8 cellular contexts compared by ENCODE assay signal in the genomic region with DNA sequence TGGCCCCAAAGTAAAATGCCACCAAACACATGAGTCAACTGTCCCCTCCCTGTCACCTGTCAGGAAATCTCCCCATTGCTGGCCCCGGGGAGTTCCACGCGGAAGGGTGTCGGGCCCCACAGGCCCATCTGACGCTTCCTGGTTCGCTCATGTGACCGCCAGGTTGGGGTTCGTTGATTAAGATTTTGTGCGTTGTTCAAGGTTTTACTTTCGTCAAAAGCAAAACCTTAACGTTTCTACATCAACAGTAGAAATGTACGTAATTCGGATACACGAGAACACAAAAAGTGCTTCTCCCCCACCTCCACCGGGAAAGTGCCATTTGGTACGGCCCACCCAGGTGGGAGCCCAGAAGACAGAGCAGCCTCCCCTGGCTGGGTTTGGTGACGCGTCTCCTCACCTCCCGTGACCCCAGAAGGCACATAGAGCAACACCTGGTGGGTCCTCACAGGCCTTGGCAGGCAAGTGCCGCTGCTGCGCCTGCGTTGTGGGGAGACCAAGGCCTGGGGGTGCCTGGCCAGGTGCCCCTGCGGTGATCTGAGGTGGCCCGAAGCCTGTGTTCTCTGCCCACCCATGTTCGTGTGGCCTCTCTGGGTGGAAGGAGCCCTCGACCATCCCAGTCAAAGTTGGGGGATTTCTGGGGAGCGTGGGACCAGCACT.
DNase-seq lines count a peak whose midpoint lies in the region; ATAC-seq and TF ChIP-seq lines count a peak whose summit lies in the region.

No MANE protein-coding gene starts in this region.

- H3K36me3 ChIP-seq in naive thymus-derived CD4-positive, alpha-beta T cell (ENCODE audit: control insufficient read depth in 2 of 3, insufficient read depth in 3 of 3, low read length in 3 of 3): peaks cover 0 to 26% (median 0%) of the 10 kb centered on the region in 3 experiments
- no peaks in the 10 kb centered on the region for H3K36me3 ChIP-seq in PC-9 (ENCODE audit: low read depth)

- H3K27me3 ChIP-seq in naive thymus-derived CD4-positive, alpha-beta T cell (ENCODE audit: control insufficient read depth in 2 of 2, insufficient read depth in 2 of 2, low read length in 2 of 2): no peaks in the 10 kb centered on the region
- H3K27me3 ChIP-seq in PC-9 (ENCODE audit: insufficient read depth, low read depth): no peaks in the 10 kb centered on the region

- peaks cover 4 to 35% (median 22%) of the 10 kb centered on the region in 7 donors for H3K4me1 Mint-ChIP-seq in naive thymus-derived CD4-positive, alpha-beta T cell

- intact Hi-C loops in naive thymus-derived CD4-positive, alpha-beta T cell (cut with micrococcal nuclease): no loop called here
- intact Hi-C loops in PC-9 (cut with micrococcal nuclease; ENCODE audit: unreplicated experiment): no loop called here

- ATAC-seq in GM18511 (IDR thresholded peaks at IDR 0.05; ENCODE audit: unreplicated experiment) (peak; percentile 53), HG02938 (IDR thresholded peaks at IDR 0.05; ENCODE audit: unreplicated experiment) (peak; percentile 38), SK-N-SH treated with all-trans-retinoic acid at 6 μM for 48 hours (no peak)
- peak; percentile 87 for ATAC-seq in naive thymus-derived CD4-positive, alpha-beta T cell

- peaks cover 0 to 32% of the 10 kb centered on the region in 2 donors for H3K4me1 ChIP-seq in naive thymus-derived CD4-positive, alpha-beta T cell (ENCODE audit: control insufficient read depth in 2 of 2, insufficient read depth in 2 of 2, low read length in 2 of 2)
- H3K4me1 ChIP-seq in PC-9 (replicated peaks; ENCODE audit: insufficient read depth): peaks cover 11% of the 10 kb centered on the region; the same call in 1 of the 2 replicates

- no peaks in the 10 kb centered on the region for H3K9me3 Mint-ChIP-seq in naive thymus-derived CD4-positive, alpha-beta T cell

- BruUV-seq in PC-9 (replicated peaks; lab: Mats Ljungman, UMichigan): no TSS peak

- no peak for TF ChIP-seq CTCF in PC-9 (conservative IDR thresholded peaks at IDR 0.05)

- peaks cover 0 to 10% (median 0%) of the 10 kb centered on the region in 5 donors for H3K36me3 Mint-ChIP-seq in naive thymus-derived CD4-positive, alpha-beta T cell

- H3K4me3 ChIP-seq in naive thymus-derived CD4-positive, alpha-beta T cell (ENCODE audit: low read length): no peak overlapping the region
- no peak overlapping the region for H3K4me3 ChIP-seq in PC-9

- H2AFZ ChIP-seq in PC-9: no peak overlapping the region

- H3K79me2 ChIP-seq in PC-9 (ENCODE audit: low read depth): no peaks in the 10 kb centered on the region

- peak overlapping the region; percentile 92 for H3K27ac ChIP-seq in naive thymus-derived CD4-positive, alpha-beta T cell (ENCODE audit: low read depth, low read length)
- H3K27ac ChIP-seq in PC-9: no peak overlapping the region

- peak; percentile 17 to 28 for DNase-seq in activated CD4-positive, alpha-beta T cell treated with anti-CD3 and anti-CD28 coated beads, Interleukin-2, amount 50 U/mL, for 48 hours
- peak in 8 of 9 donors; percentile 43 to 89 (median 82) for DNase-seq in naive thymus-derived CD4-positive, alpha-beta T cell
- DNase-seq in PC-9: no peak
- no peak for DNase-seq in Kasumi-1 (lab: John Stamatoyannopoulos, UW)
- no peak for DNase-seq in NCI-H345 treated with DMSO at 0.1 percent for 48 hours (lab: John Stamatoyannopoulos, UW; ENCODE audit: unreplicated experiment)

- no peaks in the 10 kb centered on the region for H3K27me3 Mint-ChIP-seq in naive thymus-derived CD4-positive, alpha-beta T cell

- POLR2A ChIA-PET in naive thymus-derived CD4-positive, alpha-beta T cell (lab: Charles Lee): no interaction called here
- POLR2A ChIA-PET in PC-9 (lab: Charles Lee; ENCODE audit: unreplicated experiment): no interaction called here

- peak overlapping the region in 9 of 10 donors; percentile 53 to 90 (median 77) for H3K4me3 Mint-ChIP-seq in naive thymus-derived CD4-positive, alpha-beta T cell

- H3F3A ChIP-seq in PC-9 (ENCODE audit: insufficient read depth, low read depth): no peaks in the 10 kb centered on the region

- no peaks in the 10 kb centered on the region for H4K20me1 ChIP-seq in PC-9 (ENCODE audit: insufficient read depth)

- CTCF ChIA-PET in naive thymus-derived CD4-positive, alpha-beta T cell (lab: Charles Lee): no interaction called here
- CTCF ChIA-PET in PC-9 (lab: Charles Lee): no interaction called here

- no peaks in the 10 kb centered on the region for H3K9me3 ChIP-seq in naive thymus-derived CD4-positive, alpha-beta T cell (ENCODE audit: control insufficient read depth in 2 of 3, low read length in 3 of 3)
- H3K9me3 ChIP-seq in PC-9 (ENCODE audit: insufficient read depth, low read depth): no peaks in the 10 kb centered on the region

- H3K27ac Mint-ChIP-seq in naive thymus-derived CD4-positive, alpha-beta T cell: peak overlapping the region; percentile 46 to 97 (median 92)

- H3K9me2 ChIP-seq in PC-9 (ENCODE audit: insufficient read depth): no peaks in the 10 kb centered on the region

- H3K4me2 ChIP-seq in PC-9: no peak overlapping the region

TF ChIP-seq in SK-N-SH treated with all-trans-retinoic acid at 6 μM for 48 hours, 23 proteins besides CTCF, POLR2A, EP300 and RAD21:
- no peak for TF ChIP-seq ISL1 (CRISPR knock-in tag; IDR thresholded peaks at IDR 0.05)
- TF ChIP-seq ZNF70 (CRISPR knock-in tag; IDR thresholded peaks at IDR 0.05): no peak
- TF ChIP-seq, protein P1, sequence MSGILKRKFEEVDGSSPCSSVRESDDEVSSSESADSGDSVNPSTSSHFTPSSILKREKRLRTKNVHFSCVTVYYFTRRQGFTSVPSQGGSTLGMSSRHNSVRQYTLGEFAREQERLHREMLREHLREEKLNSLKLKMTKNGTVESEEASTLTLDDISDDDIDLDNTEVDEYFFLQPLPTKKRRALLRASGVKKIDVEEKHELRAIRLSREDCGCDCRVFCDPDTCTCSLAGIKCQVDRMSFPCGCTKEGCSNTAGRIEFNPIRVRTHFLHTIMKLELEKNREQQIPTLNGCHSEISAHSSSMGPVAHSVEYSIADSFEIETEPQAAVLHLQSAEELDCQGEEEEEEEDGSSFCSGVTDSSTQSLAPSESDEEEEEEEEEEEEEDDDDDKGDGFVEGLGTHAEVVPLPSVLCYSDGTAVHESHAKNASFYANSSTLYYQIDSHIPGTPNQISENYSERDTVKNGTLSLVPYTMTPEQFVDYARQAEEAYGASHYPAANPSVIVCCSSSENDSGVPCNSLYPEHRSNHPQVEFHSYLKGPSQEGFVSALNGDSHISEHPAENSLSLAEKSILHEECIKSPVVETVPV (CRISPR knock-in tag; IDR thresholded peaks at IDR 0.05): no peak
- TF ChIP-seq, protein P2, sequence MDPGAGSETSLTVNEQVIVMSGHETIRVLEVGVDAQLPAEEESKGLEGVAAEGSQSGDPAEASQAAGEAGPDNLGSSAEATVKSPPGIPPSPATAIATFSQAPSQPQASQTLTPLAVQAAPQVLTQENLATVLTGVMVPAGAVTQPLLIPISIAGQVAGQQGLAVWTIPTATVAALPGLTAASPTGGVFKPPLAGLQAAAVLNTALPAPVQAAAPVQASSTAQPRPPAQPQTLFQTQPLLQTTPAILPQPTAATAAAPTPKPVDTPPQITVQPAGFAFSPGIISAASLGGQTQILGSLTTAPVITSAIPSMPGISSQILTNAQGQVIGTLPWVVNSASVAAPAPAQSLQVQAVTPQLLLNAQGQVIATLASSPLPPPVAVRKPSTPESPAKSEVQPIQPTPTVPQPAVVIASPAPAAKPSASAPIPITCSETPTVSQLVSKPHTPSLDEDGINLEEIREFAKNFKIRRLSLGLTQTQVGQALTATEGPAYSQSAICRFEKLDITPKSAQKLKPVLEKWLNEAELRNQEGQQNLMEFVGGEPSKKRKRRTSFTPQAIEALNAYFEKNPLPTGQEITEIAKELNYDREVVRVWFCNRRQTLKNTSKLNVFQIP (CRISPR knock-in tag; IDR thresholded peaks at IDR 0.05; ENCODE audit: borderline replicate concordance, low read depth): no peak
- TF ChIP-seq, protein P3, sequence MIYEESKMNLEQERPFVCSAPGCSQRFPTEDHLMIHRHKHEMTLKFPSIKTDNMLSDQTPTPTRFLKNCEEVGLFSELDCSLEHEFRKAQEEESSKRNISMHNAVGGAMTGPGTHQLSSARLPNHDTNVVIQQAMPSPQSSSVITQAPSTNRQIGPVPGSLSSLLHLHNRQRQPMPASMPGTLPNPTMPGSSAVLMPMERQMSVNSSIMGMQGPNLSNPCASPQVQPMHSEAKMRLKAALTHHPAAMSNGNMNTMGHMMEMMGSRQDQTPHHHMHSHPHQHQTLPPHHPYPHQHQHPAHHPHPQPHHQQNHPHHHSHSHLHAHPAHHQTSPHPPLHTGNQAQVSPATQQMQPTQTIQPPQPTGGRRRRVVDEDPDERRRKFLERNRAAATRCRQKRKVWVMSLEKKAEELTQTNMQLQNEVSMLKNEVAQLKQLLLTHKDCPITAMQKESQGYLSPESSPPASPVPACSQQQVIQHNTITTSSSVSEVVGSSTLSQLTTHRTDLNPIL (CRISPR knock-in tag; IDR thresholded peaks at IDR 0.05; ENCODE audit: low read depth): no peak
- no peak for TF ChIP-seq ZC3H10 (CRISPR knock-in tag; IDR thresholded peaks at IDR 0.05)
- no peak for TF ChIP-seq ZNF8 (CRISPR knock-in tag; IDR thresholded peaks at IDR 0.05)
- TF ChIP-seq CSDC2 (CRISPR knock-in tag; IDR thresholded peaks at IDR 0.05): no peak
- TF ChIP-seq, protein P4, sequence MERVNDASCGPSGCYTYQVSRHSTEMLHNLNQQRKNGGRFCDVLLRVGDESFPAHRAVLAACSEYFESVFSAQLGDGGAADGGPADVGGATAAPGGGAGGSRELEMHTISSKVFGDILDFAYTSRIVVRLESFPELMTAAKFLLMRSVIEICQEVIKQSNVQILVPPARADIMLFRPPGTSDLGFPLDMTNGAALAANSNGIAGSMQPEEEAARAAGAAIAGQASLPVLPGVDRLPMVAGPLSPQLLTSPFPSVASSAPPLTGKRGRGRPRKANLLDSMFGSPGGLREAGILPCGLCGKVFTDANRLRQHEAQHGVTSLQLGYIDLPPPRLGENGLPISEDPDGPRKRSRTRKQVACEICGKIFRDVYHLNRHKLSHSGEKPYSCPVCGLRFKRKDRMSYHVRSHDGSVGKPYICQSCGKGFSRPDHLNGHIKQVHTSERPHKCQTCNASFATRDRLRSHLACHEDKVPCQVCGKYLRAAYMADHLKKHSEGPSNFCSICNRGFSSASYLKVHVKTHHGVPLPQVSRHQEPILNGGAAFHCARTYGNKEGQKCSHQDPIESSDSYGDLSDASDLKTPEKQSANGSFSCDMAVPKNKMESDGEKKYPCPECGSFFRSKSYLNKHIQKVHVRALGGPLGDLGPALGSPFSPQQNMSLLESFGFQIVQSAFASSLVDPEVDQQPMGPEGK (CRISPR knock-in tag; IDR thresholded peaks at IDR 0.05; ENCODE audit: borderline replicate concordance): no peak
- TF ChIP-seq PPARA (CRISPR knock-in tag; IDR thresholded peaks at IDR 0.05; ENCODE audit: borderline replicate concordance): no peak
- no peak for TF ChIP-seq OSR1 (CRISPR knock-in tag; IDR thresholded peaks at IDR 0.05)

Comparison
In these comparisons a context has a peak if more than half of its experiments do, and no peak if none do; other contexts are left out.
1. DNase-seq: peak in activated CD4-positive, alpha-beta T cell treated with anti-CD3 and anti-CD28 coated beads, Interleukin-2, amount 50 U/mL, for 48 hours (2 of 2) and naive thymus-derived CD4-positive, alpha-beta T cell (8 of 9); none in PC-9 (0 of 2), Kasumi-1 (0 of 2) and NCI-H345 treated with DMSO at 0.1 percent for 48 hours (single experiment).